ENCODE assay signal across 7 cellular contexts in genomic region chr15:57925650-57926049, GRCh38.
"Had no signal": no experiment of that assay in that cellular context is flagged by ENCODE, and none has a peak within 500 bp of the region (broad histone marks: within the 10 kb centered on the region; RNA-seq: fewer than 3 reads in every experiment).

No MANE protein-coding gene starts in this region.

- DNase-seq: IMR-90, KBM-7, KG1 had no signal

- H3K9ac ChIP-seq: KMS-11 had no signal

- H3K27ac ChIP-seq: HL-60, KMS-11 had no signal

- H3K4me2 ChIP-seq: KMS-11 had no signal

- H3K4me3 ChIP-seq: K562 had no signal

- ATAC-seq: HepG2, K562 had no signal
